1 cellular context compared by ENCODE assay signal in the genomic region with DNA sequence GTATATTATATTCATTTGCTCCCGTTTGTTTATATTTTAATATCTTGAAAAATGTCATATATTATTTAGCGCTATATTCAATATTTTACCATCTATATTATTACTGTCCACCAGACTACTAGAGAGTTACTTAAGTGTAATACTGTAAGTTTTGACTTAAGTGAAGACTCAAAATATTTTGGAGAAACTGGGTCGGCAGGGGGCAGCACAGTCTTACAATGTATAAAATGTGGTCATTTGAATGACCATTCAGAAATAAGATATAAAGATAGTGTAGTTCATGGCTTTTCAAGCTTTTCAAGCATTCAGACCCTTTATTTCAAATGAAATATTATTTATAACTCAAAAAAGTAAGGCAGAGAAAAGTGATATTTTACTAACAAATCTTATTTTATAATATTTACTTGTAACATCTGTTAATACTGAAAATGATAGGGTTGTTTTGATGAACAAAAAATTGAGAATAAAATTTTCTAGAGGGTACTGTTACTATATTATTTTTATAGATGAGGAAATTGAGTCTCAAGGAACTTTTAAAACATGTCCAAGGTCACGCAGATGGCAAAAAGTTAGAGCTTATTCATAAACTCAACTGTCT.
TF ChIP-seq lines count a peak whose summit lies in the region.

No MANE protein-coding gene starts in this region.

TF ChIP-seq in HCT116, 20 proteins besides CTCF, POLR2A, EP300 and RAD21 (continued from another document):
- TF ChIP-seq YY1 (IDR thresholded peaks at IDR 0.05; ENCODE audit: extremely low read depth, insufficient replicate concordance, low read depth, low read length), result no peak
- no peak for TF ChIP-seq POLR2AphosphoS5 (IDR thresholded peaks at IDR 0.05; ENCODE audit: low read depth, low read length)
- no peak for TF ChIP-seq FOSL1 (IDR thresholded peaks at IDR 0.05; ENCODE audit: low read depth)
- TF ChIP-seq EZH2phosphoT487 (IDR thresholded peaks at IDR 0.05; ENCODE audit: borderline replicate concordance), result no peak
- TF ChIP-seq, protein P1, sequence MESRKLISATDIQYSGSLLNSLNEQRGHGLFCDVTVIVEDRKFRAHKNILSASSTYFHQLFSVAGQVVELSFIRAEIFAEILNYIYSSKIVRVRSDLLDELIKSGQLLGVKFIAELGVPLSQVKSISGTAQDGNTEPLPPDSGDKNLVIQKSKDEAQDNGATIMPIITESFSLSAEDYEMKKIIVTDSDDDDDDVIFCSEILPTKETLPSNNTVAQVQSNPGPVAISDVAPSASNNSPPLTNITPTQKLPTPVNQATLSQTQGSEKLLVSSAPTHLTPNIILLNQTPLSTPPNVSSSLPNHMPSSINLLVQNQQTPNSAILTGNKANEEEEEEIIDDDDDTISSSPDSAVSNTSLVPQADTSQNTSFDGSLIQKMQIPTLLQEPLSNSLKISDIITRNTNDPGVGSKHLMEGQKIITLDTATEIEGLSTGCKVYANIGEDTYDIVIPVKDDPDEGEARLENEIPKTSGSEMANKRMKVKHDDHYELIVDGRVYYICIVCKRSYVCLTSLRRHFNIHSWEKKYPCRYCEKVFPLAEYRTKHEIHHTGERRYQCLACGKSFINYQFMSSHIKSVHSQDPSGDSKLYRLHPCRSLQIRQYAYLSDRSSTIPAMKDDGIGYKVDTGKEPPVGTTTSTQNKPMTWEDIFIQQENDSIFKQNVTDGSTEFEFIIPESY (IDR thresholded peaks at IDR 0.05; ENCODE audit: extremely low read depth, insufficient replicate concordance, low read length), result no peak
- TF ChIP-seq JUND (IDR thresholded peaks at IDR 0.05), result no peak
- TF ChIP-seq SRF (IDR thresholded peaks at IDR 0.05; ENCODE audit: low read depth), result no peak
- no peak for TF ChIP-seq ELF1 (IDR thresholded peaks at IDR 0.05; ENCODE audit: borderline replicate concordance, low read depth)
TF ChIP-seq in HCT116: peak in this region for 0.
